In genomic region chr7:26186364-26187311, GRCh38 we compare ENCODE assay signal across 13 cellular contexts. TPM values are rescaled to one million over a fixed set of nuclear protein-coding genes. Genes with fewer than 3 reads are reported as not detected.
DNase-seq lines count a peak whose midpoint lies in the region; ATAC-seq, FAIRE-seq and TF ChIP-seq lines count a peak whose summit lies in the region.
"Had no signal": no experiment of that assay in that cellular context is flagged by ENCODE, and none has a peak within 500 bp of the region (broad histone marks: within the 10 kb centered on the region; RNA-seq: fewer than 3 reads in every experiment).

No MANE protein-coding gene starts in this region.

- intact Hi-C loops in endothelial cell of umbilical vein (cut with micrococcal nuclease), result loop anchor here (1.0 to 2.0 kb wide), 2 partner anchors 30 to 95 kb away; no protein-coding TSS in a partner anchor

- BruUV-seq in endothelial cell of umbilical vein (replicated peaks; lab: Mats Ljungman, UMichigan), result no TSS peak

- no peaks in the 10 kb centered on the region for H3K27me3 Mint-ChIP-seq in activated naive CD4-positive, alpha-beta T cell treated with anti-CD3 and anti-CD28 coated beads, Interleukin-2, amount 50 U/mL, for 24 hours

- no peak for DNase-seq in activated naive CD4-positive, alpha-beta T cell treated with Interleukin-2 at 50 U/mL for 16 hours
- DNase-seq in endothelial cell of umbilical vein (ENCODE audit: low read depth, low spot score), result no peak
- DNase-seq in HAP-1 (ENCODE audit: low spot score in 2 of 2), result no peak
- DNase-seq in KBM-7, result no peak
- no peak for DNase-seq in DMS79 (lab: John Stamatoyannopoulos, UW)
- DNase-seq: COR-L47, hippocampal formation, MV-4-11, SIG-M5 had no signal

- TF ChIP-seq POLR2A in Raji (IDR thresholded peaks at IDR 0.05; ENCODE audit: insufficient read depth, low read depth, low read length), result 0 out of 2 replicates have a peak, but pooled peaks have one; percentile 21
- TF ChIP-seq POLR2A in endothelial cell of umbilical vein (IDR thresholded peaks at IDR 0.05; ENCODE audit: low read depth, low read length), result peak; percentile 9

- H3K79me2 ChIP-seq in endothelial cell of umbilical vein (ENCODE audit: control insufficient read depth, insufficient read depth, low read length), result peaks cover 27% of the 10 kb centered on the region

- in situ Hi-C loops in HAP-1 (cut with MboI; ENCODE audit: low sequenced_read_pairs) (loop anchor here (25.0 kb wide), 1 partner anchor 299 kb away; no protein-coding TSS in a partner anchor), KBM-7 (cut with MboI; ENCODE audit: low pct_unique_long_range_greater_than_20kb, low sequenced_read_pairs) (no loop called here)

- H3K9me3 ChIP-seq in endothelial cell of umbilical vein (replicated peaks; ENCODE audit: control insufficient read depth, insufficient read depth, low read length) (no peaks in the 10 kb centered on the region), HAP-1 (no peaks in the 10 kb centered on the region)
- H3K9me3 ChIP-seq: suprapubic skin had no signal

- CTCF ChIA-PET in endothelial cell of umbilical vein (lab: Charles Lee), result interaction anchor here (1.0 to 2.4 kb wide), 3 partner anchors 34 to 96 kb away, joined by 4 to 20 read pairs (median 5); partner anchors contain the start of gene NFE2L3

- POLR2A ChIA-PET in endothelial cell of umbilical vein (lab: Charles Lee), result interaction anchor here (2.3 to 3.1 kb wide), 2 partner anchors 11 to 30 kb away, joined by 9 to 15 read pairs; no protein-coding TSS in a partner anchor

- no peak overlapping the region for H3K9ac ChIP-seq in endothelial cell of umbilical vein (replicated peaks; ENCODE audit: extremely low read depth, insufficient read depth, low read length)

- H3K4me1 ChIP-seq in endothelial cell of umbilical vein (ENCODE audit: control insufficient read depth, extremely low read depth, insufficient read depth, low read length), result no peaks in the 10 kb centered on the region
- H3K4me1 ChIP-seq in HAP-1, result 0 out of 2 replicates have a peak, but pooled peaks cover 2% of the 10 kb centered on the region
- H3K4me1 ChIP-seq: suprapubic skin had no signal

- peaks cover 89% of the 10 kb centered on the region for H3K4me1 Mint-ChIP-seq in activated naive CD4-positive, alpha-beta T cell treated with anti-CD3 and anti-CD28 coated beads, Interleukin-2, amount 50 U/mL, for 24 hours

- H3K9me1 ChIP-seq in endothelial cell of umbilical vein (replicated peaks; ENCODE audit: control insufficient read depth, extremely low read depth, insufficient read depth, low read length), result no peaks in the 10 kb centered on the region

- TF ChIP-seq CTCF in endothelial cell of umbilical vein (IDR thresholded peaks at IDR 0.05; ENCODE audit: extremely low read depth in 1 of 2, insufficient read depth in 1 of 2, low read depth in 1 of 2, low read length in 2 of 2), result no peak

- H3K27me3 ChIP-seq in endothelial cell of umbilical vein (ENCODE audit: control insufficient read depth in 2 of 2, insufficient read depth in 2 of 2, low read length in 2 of 2), result no peaks in the 10 kb centered on the region
- H3K27me3 ChIP-seq in HAP-1 (ENCODE audit: low read depth), result no peaks in the 10 kb centered on the region
- H3K27me3 ChIP-seq: suprapubic skin had no signal

- H4K20me1 ChIP-seq in endothelial cell of umbilical vein (replicated peaks; ENCODE audit: control insufficient read depth, extremely low read depth, insufficient read depth, low read length), result peaks cover 21% of the 10 kb centered on the region

- no peak overlapping the region for H3K4me2 ChIP-seq in endothelial cell of umbilical vein (ENCODE audit: insufficient read depth, low read length)

- ATAC-seq in GM18517 (IDR thresholded peaks at IDR 0.05; ENCODE audit: unreplicated experiment), result no peak

- H3K4me3 ChIP-seq in endothelial cell of umbilical vein (replicated peaks in 1 of 3; ENCODE audit: insufficient read depth in 1 of 3, low read depth in 1 of 3, low read length in 3 of 3) (no peak overlapping the region), HAP-1 (no peak overlapping the region)
- H3K4me3 ChIP-seq: suprapubic skin had no signal

- peak overlapping the region; percentile 85 for H3K27ac Mint-ChIP-seq in activated naive CD4-positive, alpha-beta T cell treated with anti-CD3 and anti-CD28 coated beads, Interleukin-2, amount 50 U/mL, for 24 hours

- peaks cover 18% of the 10 kb centered on the region for H3K9me3 Mint-ChIP-seq in activated naive CD4-positive, alpha-beta T cell treated with anti-CD3 and anti-CD28 coated beads, Interleukin-2, amount 50 U/mL, for 24 hours

- no peak for FAIRE-seq in endothelial cell of umbilical vein (lab: Jason Lieb, UNC)

- no peak overlapping the region for H3K27ac ChIP-seq in endothelial cell of umbilical vein (ENCODE audit: insufficient read depth, low read depth, low read length)
- H3K27ac ChIP-seq: suprapubic skin had no signal

- peak overlapping the region; percentile 55 for H3K4me3 Mint-ChIP-seq in activated naive CD4-positive, alpha-beta T cell treated with anti-CD3 and anti-CD28 coated beads, Interleukin-2, amount 50 U/mL, for 24 hours

- dilution Hi-C loops in endothelial cell of umbilical vein (cut with MboI; ENCODE audit: extremely low pct_ligation_motif_present, low sequenced_read_pairs), result loop anchor here (25.0 kb wide), 1 partner anchor 976 kb away; the partner anchor contains the start of genes HOXA10, HOXA3, HOXA7 and HOXA9

- H3K36me3 ChIP-seq in endothelial cell of umbilical vein (ENCODE audit: control insufficient read depth in 2 of 2, extremely low read depth in 1 of 2, insufficient read depth in 2 of 2, low read length in 2 of 2) (peaks cover 27 to 46% of the 10 kb centered on the region in 2 experiments), HAP-1 (replicated peaks) (peaks cover 35% of the 10 kb centered on the region)

- H2AFZ ChIP-seq in endothelial cell of umbilical vein (ENCODE audit: low read depth, low read length), result no peak overlapping the region

- peaks cover 45% of the 10 kb centered on the region for H3K36me3 Mint-ChIP-seq in activated naive CD4-positive, alpha-beta T cell treated with anti-CD3 and anti-CD28 coated beads, Interleukin-2, amount 50 U/mL, for 24 hours

TF ChIP-seq in endothelial cell of umbilical vein, 7 proteins besides CTCF, POLR2A, EP300 and RAD21:
- TF ChIP-seq POLR2AphosphoS5 (IDR thresholded peaks at IDR 0.05; ENCODE audit: insufficient read depth, low read depth, low read length) (peak; percentile 20), FOS (IDR thresholded peaks at IDR 0.05; ENCODE audit: borderline replicate concordance, insufficient read depth, low read length) (no peak), GATA2 (IDR thresholded peaks at IDR 0.05; ENCODE audit: insufficient read depth, insufficient read length, low read depth, low read length) (no peak), EZH2 (IDR thresholded peaks at IDR 0.05; ENCODE audit: borderline replicate concordance, low read depth, low read length, severe bottlenecking) (no peak)

RNA-seq across cellular contexts. Expression of gene HNRNPA2B1, which starts 13.9 kb away (rescaled TPM):
- 703 and 717 TPM in 2 replicates for total RNA-seq in endothelial cell of umbilical vein
- polyA plus RNA-seq in endothelial cell of umbilical vein, result 104 and 198 TPM in 2 replicates
- 420 and 499 TPM in 2 replicates for polyA plus RNA-seq in endothelial cell of umbilical vein (2011; cell fraction: cytosol; rRNA removed)
- 496 and 792 TPM in 2 replicates for polyA plus RNA-seq in endothelial cell of umbilical vein (2011; cell fraction: nucleus; rRNA removed)
- 674 and 1,097 TPM in 2 replicates for polyA plus RNA-seq in endothelial cell of umbilical vein (2012)
- 165 and 169 TPM in 2 replicates for polyA minus RNA-seq in endothelial cell of umbilical vein
- polyA minus RNA-seq in endothelial cell of umbilical vein (2011; cell fraction: cytosol; rRNA and poly(A)+ RNA removed), result 207 TPM
- polyA minus RNA-seq in endothelial cell of umbilical vein (2011; cell fraction: nucleus; rRNA and poly(A)+ RNA removed), result 209 and 233 TPM in 2 replicates

RNA-seq across cellular contexts. Expression of gene CBX3, which starts 14.9 kb away (rescaled TPM):
- 184 and 200 TPM in 2 replicates for total RNA-seq in endothelial cell of umbilical vein
- 41.7 and 47.5 TPM in 2 replicates for polyA plus RNA-seq in endothelial cell of umbilical vein
- polyA plus RNA-seq in endothelial cell of umbilical vein (2011; cell fraction: cytosol; rRNA removed), result 86.6 and 94.2 TPM in 2 replicates
- polyA plus RNA-seq in endothelial cell of umbilical vein (2011; cell fraction: nucleus; rRNA removed), result 78.8 and 112 TPM in 2 replicates
- polyA plus RNA-seq in endothelial cell of umbilical vein (2012), result 119 and 202 TPM in 2 replicates
- 22.8 and 24.5 TPM in 2 replicates for polyA minus RNA-seq in endothelial cell of umbilical vein
- polyA minus RNA-seq in endothelial cell of umbilical vein (2011; cell fraction: cytosol; rRNA and poly(A)+ RNA removed), result 44.4 TPM
- polyA minus RNA-seq in endothelial cell of umbilical vein (2011; cell fraction: nucleus; rRNA and poly(A)+ RNA removed), result 51.5 and 52.5 TPM in 2 replicates

RNA-seq across cellular contexts. Expression of gene NFE2L3, which starts 34.6 kb away (rescaled TPM):
- total RNA-seq in endothelial cell of umbilical vein, result 28.4 and 40.2 TPM in 2 replicates
- 29.6 and 30.8 TPM in 2 replicates for polyA plus RNA-seq in endothelial cell of umbilical vein
- polyA plus RNA-seq in endothelial cell of umbilical vein (2011; cell fraction: cytosol; rRNA removed), result 36.1 and 37.8 TPM in 2 replicates
- polyA plus RNA-seq in endothelial cell of umbilical vein (2011; cell fraction: nucleus; rRNA removed), result 27.3 and 32.9 TPM in 2 replicates
- polyA plus RNA-seq in endothelial cell of umbilical vein (2012), result 42.9 and 67.1 TPM in 2 replicates
- polyA minus RNA-seq in endothelial cell of umbilical vein, result 45.2 and 45.7 TPM in 2 replicates
- polyA minus RNA-seq in endothelial cell of umbilical vein (2011; cell fraction: cytosol; rRNA and poly(A)+ RNA removed), result not detected
- 14.6 and 23.3 TPM in 2 replicates for polyA minus RNA-seq in endothelial cell of umbilical vein (2011; cell fraction: nucleus; rRNA and poly(A)+ RNA removed)
